Comparison of ENCODE assay signal across 21 cellular contexts in the genomic region with DNA sequence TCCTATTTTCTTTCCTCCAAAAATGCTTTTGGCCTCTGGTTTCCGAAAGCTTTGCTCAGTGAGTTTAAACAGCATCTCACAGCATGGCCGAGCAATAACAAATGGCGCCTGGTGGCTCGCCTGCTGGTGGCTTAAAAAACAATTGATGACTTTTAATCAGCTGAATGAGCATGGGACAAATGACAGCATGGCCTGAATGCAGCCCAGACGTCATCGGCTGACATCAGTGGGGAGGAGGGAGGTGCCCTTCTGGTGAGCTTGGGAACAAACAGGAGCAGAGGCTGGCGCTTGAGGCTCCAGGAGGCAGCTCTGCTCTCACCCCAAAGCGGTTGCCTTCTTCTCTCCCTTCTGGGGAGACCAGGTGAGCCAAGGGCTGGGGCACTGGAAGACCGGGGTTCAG.
DNase-seq lines count a peak whose midpoint lies in the region; ATAC-seq and TF ChIP-seq lines count a peak whose summit lies in the region.
"Had no signal": no experiment of that assay in that cellular context is flagged by ENCODE, and none has a peak within 500 bp of the region (broad histone marks: within the 10 kb centered on the region; RNA-seq: fewer than 3 reads in every experiment).

No MANE protein-coding gene starts in this region.

- POLR2A ChIA-PET in CD8-positive, alpha-beta memory T cell (lab: Charles Lee), result interaction anchor here (0.6 kb wide), 1 partner anchor 55 kb away, joined by 3 read pairs; no protein-coding TSS in a partner anchor

- H3K4me2 ChIP-seq in neural progenitor cell, result no peak overlapping the region

- H3K79me2 ChIP-seq in neural progenitor cell (ENCODE audit: low read depth), result no peaks in the 10 kb centered on the region

- H3K36me3 ChIP-seq in BE2C (no peaks in the 10 kb centered on the region), neural progenitor cell (no peaks in the 10 kb centered on the region)
- no peaks in the 10 kb centered on the region for H3K36me3 ChIP-seq in CD8-positive, alpha-beta memory T cell (ENCODE audit: insufficient read depth, low read length)
- H3K36me3 ChIP-seq: HAP-1, spleen, uterus had no signal

- ATAC-seq in left lobe of liver, result no peak
- ATAC-seq: naive thymus-derived CD8-positive, alpha-beta T cell had no signal

- H3K4me1 ChIP-seq in BE2C, result peaks cover 15% of the 10 kb centered on the region
- H3K4me1 ChIP-seq in neural progenitor cell, result peaks cover 71% of the 10 kb centered on the region
- no peaks in the 10 kb centered on the region for H3K4me1 ChIP-seq in CD8-positive, alpha-beta memory T cell (ENCODE audit: insufficient read depth, low read length)
- H3K4me1 ChIP-seq: uterus had no signal

- H4K20me1 ChIP-seq in neural progenitor cell (ENCODE audit: low read depth), result no peaks in the 10 kb centered on the region

- H3K27me3 ChIP-seq in BE2C, result no peaks in the 10 kb centered on the region
- H3K27me3 ChIP-seq in neural progenitor cell, result no peaks in the 10 kb centered on the region
- H3K27me3 ChIP-seq in CD8-positive, alpha-beta memory T cell (ENCODE audit: insufficient read depth, low read length, poor library complexity, severe bottlenecking), result no peaks in the 10 kb centered on the region
- H3K27me3 ChIP-seq: uterus had no signal

- CTCF ChIA-PET in CD8-positive, alpha-beta memory T cell (lab: Charles Lee), result no interaction called here

- peaks cover 6% of the 10 kb centered on the region for H3K9me3 Mint-ChIP-seq in neural progenitor cell
- H3K9me3 Mint-ChIP-seq in CD8-positive, alpha-beta memory T cell, result no peaks in the 10 kb centered on the region
- H3K9me3 Mint-ChIP-seq: CD4-positive, alpha-beta T cell; memory B cell; naive thymus-derived CD8-positive, alpha-beta T cell had no signal

- peak overlapping the region; percentile 79 for H3K27ac Mint-ChIP-seq in neural progenitor cell
- H3K27ac Mint-ChIP-seq in CD8-positive, alpha-beta memory T cell, result no peak overlapping the region
- H3K27ac Mint-ChIP-seq: CD4-positive, alpha-beta T cell; memory B cell; naive thymus-derived CD8-positive, alpha-beta T cell had no signal

- no peak overlapping the region for H3K4me3 ChIP-seq in BE2C (ENCODE audit: low read depth, low read length)
- no peak overlapping the region for H3K4me3 ChIP-seq in neural progenitor cell
- no peak overlapping the region for H3K4me3 ChIP-seq in CD8-positive, alpha-beta memory T cell (ENCODE audit: low read length)
- H3K4me3 ChIP-seq: HAP-1, spleen, uterus had no signal

- H3K9me3 ChIP-seq in BE2C (no peaks in the 10 kb centered on the region), neural progenitor cell (ENCODE audit: low read depth) (no peaks in the 10 kb centered on the region)
- H3K9me3 ChIP-seq in CD8-positive, alpha-beta memory T cell (ENCODE audit: low read length), result no peaks in the 10 kb centered on the region
- H3K9me3 ChIP-seq: HAP-1, spleen, uterus had no signal

- in situ Hi-C loops in SK-MEL-5 (cut with HindIII; ENCODE audit: low pct_unique_long_range_greater_than_20kb, low sequenced_read_pairs) (no loop called here), GM13977 (cut with MboI; ENCODE audit: low pct_unique_long_range_greater_than_20kb, low sequenced_read_pairs, unreplicated experiment) (no loop called here)

- no peak overlapping the region for H2AFZ ChIP-seq in neural progenitor cell (replicated peaks)

- peaks cover 60% of the 10 kb centered on the region for H3F3A ChIP-seq in neural progenitor cell (ENCODE audit: low read depth)

- H3K36me3 Mint-ChIP-seq in neural progenitor cell, result peaks cover 2% of the 10 kb centered on the region
- no peaks in the 10 kb centered on the region for H3K36me3 Mint-ChIP-seq in CD8-positive, alpha-beta memory T cell
- H3K36me3 Mint-ChIP-seq: memory B cell; naive thymus-derived CD8-positive, alpha-beta T cell had no signal

- no peak overlapping the region for H3K9ac ChIP-seq in neural progenitor cell

- H3K27me3 Mint-ChIP-seq in neural progenitor cell (ENCODE audit: insufficient read depth, low read depth), result peaks cover 13% of the 10 kb centered on the region
- peaks cover 0 to 23% of the 10 kb centered on the region in 2 donors for H3K27me3 Mint-ChIP-seq in CD8-positive, alpha-beta memory T cell
- H3K27me3 Mint-ChIP-seq: CD4-positive, alpha-beta T cell; naive thymus-derived CD8-positive, alpha-beta T cell had no signal

- no peak for TF ChIP-seq CTCF in BE2C (IDR thresholded peaks at IDR 0.05; ENCODE audit: low read depth, low read length)
- TF ChIP-seq CTCF in neural progenitor cell (IDR thresholded peaks at IDR 0.05), result peak; percentile 32
- no peak for TF ChIP-seq CTCF in GM13977 (IDR thresholded peaks at IDR 0.05; ENCODE audit: extremely low read depth, insufficient read depth, missing control alignments)

- DNase-seq in BE2C (peak; percentile 16), SK-MEL-5 (ENCODE audit: low read depth, low spot score) (peak; percentile 47), ecto neural progenitor cell (ENCODE audit: low spot score) (peak; percentile 85), neural progenitor cell (ENCODE audit: low spot score) (peak; percentile 93), left lobe of liver (ENCODE audit: low spot score) (no peak), GM13977 (ENCODE audit: low spot score) (no peak), Kasumi-1 (lab: John Stamatoyannopoulos, UW) (no peak)
- no peak for DNase-seq in CD8-positive, alpha-beta memory T cell
- DNase-seq: activated CD4-positive, alpha-beta T cell treated with anti-CD3 and anti-CD28 coated beads, Interleukin-2, amount 50 U/mL, for 1 hour; activated gamma-delta T cell treated with Interleukin-2 at 50 U/mL for 16 hours; amniotic stem cell; CD4-positive, alpha-beta T cell; DMS153; naive thymus-derived CD8-positive, alpha-beta T cell; NCI-H2029; NCI-H510A; spleen; stimulated activated CD4-positive, alpha-beta T cell treated with anti-CD3 and anti-CD28 coated beads, Interleukin-4, amount 100 ng/mL, for 4 hours; uterus had no signal

- H3K27ac ChIP-seq in neural progenitor cell, result peak overlapping the region; percentile 89
- H3K27ac ChIP-seq in CD8-positive, alpha-beta memory T cell (ENCODE audit: low read depth, low read length), result no peak overlapping the region
- H3K27ac ChIP-seq: spleen, uterus had no signal

- no peak overlapping the region for H3K4me3 Mint-ChIP-seq in neural progenitor cell
- no peak overlapping the region for H3K4me3 Mint-ChIP-seq in CD8-positive, alpha-beta memory T cell
- H3K4me3 Mint-ChIP-seq: CD4-positive, alpha-beta T cell; memory B cell; naive thymus-derived CD8-positive, alpha-beta T cell had no signal

- H3K4me1 Mint-ChIP-seq in neural progenitor cell, result peaks cover 71% of the 10 kb centered on the region
- peaks cover 3 to 10% (median 4%) of the 10 kb centered on the region in 3 donors for H3K4me1 Mint-ChIP-seq in CD8-positive, alpha-beta memory T cell

Comparison
In these comparisons a context has a peak if more than half of its experiments do, and no peak if none do; other contexts are left out.
1. DNase-seq: peak in BE2C (single experiment), SK-MEL-5 (single experiment), ecto neural progenitor cell (single experiment) and neural progenitor cell (single experiment); none in left lobe of liver (single experiment), CD8-positive, alpha-beta memory T cell (0 of 5), GM13977 (single experiment) and Kasumi-1 (0 of 2).